ENCODE assay signal across 1 cellular context in genomic region chr22:23781065-23781464, GRCh38.
TF ChIP-seq lines count a peak whose summit lies in the region.

No MANE protein-coding gene starts in this region.

TF ChIP-seq in H1, 55 proteins besides CTCF, POLR2A, EP300 and RAD21:
- TF ChIP-seq ASH2L (IDR thresholded peaks at IDR 0.05; ENCODE audit: low read length) = no peak
TF ChIP-seq in H1: peak in this region for 0.
